Comparison of ENCODE assay signal across 3 cellular contexts in the genomic region with DNA sequence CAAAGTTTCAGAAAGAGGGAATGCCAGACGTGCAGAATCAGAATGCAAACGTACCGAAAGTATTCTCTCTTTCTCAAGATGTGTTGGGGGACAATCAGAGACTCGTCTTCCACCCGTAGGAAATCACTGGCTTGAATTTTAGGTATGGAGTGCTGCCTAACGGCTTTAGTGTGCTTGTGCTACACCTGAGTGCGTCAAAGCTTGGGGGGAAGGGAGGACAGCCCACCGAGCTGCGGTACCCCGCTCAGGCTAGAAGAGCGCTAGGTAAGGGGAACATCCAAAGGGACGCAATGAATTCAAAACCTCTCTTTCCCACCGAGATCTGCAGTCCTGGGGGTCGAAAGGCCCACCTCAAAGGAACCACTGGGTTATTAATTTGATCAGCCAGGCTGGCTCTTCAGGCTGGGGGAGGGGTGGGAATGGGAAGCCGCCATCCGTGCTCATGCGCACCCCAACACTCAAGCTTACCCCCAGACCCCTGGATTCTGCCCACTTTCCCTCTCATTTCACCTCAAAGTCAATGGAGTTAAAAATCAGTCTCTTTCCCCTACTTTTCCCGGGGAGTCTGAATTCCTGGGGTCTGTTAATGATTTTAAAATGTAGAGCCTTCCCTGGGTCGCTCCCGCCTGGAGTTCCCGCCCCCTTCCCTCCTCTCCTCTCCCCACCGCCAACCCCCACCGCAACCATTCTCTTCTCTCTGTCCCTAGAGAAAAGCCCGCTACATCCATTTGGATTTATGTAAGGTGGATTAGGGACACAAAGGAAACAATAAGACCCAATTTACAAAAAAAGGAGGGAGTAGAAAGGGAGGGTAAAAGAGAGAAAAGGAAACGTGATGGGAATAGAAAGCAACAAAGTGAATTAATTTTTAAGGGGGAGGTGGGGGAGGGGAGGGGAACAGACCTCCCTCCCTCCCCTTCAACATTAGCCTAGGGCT.
TF ChIP-seq lines count a peak whose summit lies in the region.

No MANE protein-coding gene starts in this region.

TF ChIP-seq in HEK293, 187 proteins besides CTCF, POLR2A, EP300 and RAD21:
- TF ChIP-seq WT1 (tag by site-specific recombination; IDR thresholded peaks at IDR 0.05): peak; percentile 77; the same call in 1 of the 2 replicates
- TF ChIP-seq, protein P1, sequence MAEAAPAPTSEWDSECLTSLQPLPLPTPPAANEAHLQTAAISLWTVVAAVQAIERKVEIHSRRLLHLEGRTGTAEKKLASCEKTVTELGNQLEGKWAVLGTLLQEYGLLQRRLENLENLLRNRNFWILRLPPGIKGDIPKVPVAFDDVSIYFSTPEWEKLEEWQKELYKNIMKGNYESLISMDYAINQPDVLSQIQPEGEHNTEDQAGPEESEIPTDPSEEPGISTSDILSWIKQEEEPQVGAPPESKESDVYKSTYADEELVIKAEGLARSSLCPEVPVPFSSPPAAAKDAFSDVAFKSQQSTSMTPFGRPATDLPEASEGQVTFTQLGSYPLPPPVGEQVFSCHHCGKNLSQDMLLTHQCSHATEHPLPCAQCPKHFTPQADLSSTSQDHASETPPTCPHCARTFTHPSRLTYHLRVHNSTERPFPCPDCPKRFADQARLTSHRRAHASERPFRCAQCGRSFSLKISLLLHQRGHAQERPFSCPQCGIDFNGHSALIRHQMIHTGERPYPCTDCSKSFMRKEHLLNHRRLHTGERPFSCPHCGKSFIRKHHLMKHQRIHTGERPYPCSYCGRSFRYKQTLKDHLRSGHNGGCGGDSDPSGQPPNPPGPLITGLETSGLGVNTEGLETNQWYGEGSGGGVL (tag by site-specific recombination; IDR thresholded peaks at IDR 0.05): peak; percentile 43; the same call in 1 of the 2 replicates
- no peak for TF ChIP-seq ZNF423 (tag by site-specific recombination; IDR thresholded peaks at IDR 0.05)
- peak; percentile 60; the same call in 1 of the 2 replicates for TF ChIP-seq PRDM1 (tag by site-specific recombination; IDR thresholded peaks at IDR 0.05)
TF ChIP-seq in HEK293: peak in this region for 3.

TF ChIP-seq in H1, 55 proteins besides CTCF, POLR2A, EP300 and RAD21 (continues in another document):
- TF ChIP-seq POLR2AphosphoS5 (IDR thresholded peaks at IDR 0.05; ENCODE audit: low read depth, low read length) (no peak), RNF2 (IDR thresholded peaks at IDR 0.05; ENCODE audit: borderline replicate concordance, low read depth, low read length, missing control alignments, poor library complexity, severe bottlenecking) (no peak), SP1 (IDR thresholded peaks at IDR 0.05; ENCODE audit: low read depth, low read length) (no peak), HDAC6 (IDR thresholded peaks at IDR 0.05; ENCODE audit: low read depth, low read length) (no peak), MAFK (IDR thresholded peaks at IDR 0.05; ENCODE audit: low read depth, low read length) (no peak), SRF (IDR thresholded peaks at IDR 0.05; ENCODE audit: low read depth, low read length) (no peak), NANOG (IDR thresholded peaks at IDR 0.05; ENCODE audit: insufficient read depth, low read depth, low read length, poor library complexity, severe bottlenecking) (no peak), CEBPB (IDR thresholded peaks at IDR 0.05; ENCODE audit: low read depth, low read length) (no peak), KDM4A (IDR thresholded peaks at IDR 0.05; ENCODE audit: low read depth, low read length, severe bottlenecking) (peak; percentile 56), SUZ12 (IDR thresholded peaks at IDR 0.05; ENCODE audit: low read length) (no peak), SAP30 (IDR thresholded peaks at IDR 0.05; ENCODE audit: insufficient read depth, insufficient replicate concordance, low read length) (no peak), NRF1 (IDR thresholded peaks at IDR 0.05; ENCODE audit: low read depth, low read length) (0 out of 2 replicates have a peak, but pooled peaks have one; percentile 17), KDM1A (IDR thresholded peaks at IDR 0.05; ENCODE audit: borderline replicate concordance, low read length) (no peak; the same call in 1 of the 2 replicates), CHD2 (IDR thresholded peaks at IDR 0.05; ENCODE audit: low read length) (no peak), GABPA (IDR thresholded peaks at IDR 0.05; ENCODE audit: borderline replicate concordance, insufficient read depth, low read length) (no peak), TCF12 (IDR thresholded peaks at IDR 0.05; ENCODE audit: low read depth, low read length) (no peak), JUN (IDR thresholded peaks at IDR 0.05; ENCODE audit: low read depth, low read length) (no peak), YY1 (IDR thresholded peaks at IDR 0.05; ENCODE audit: low read depth, low read length) (no peak), TAF1 (IDR thresholded peaks at IDR 0.05; ENCODE audit: low read depth, low read length) (no peak), BACH1 (IDR thresholded peaks at IDR 0.05; ENCODE audit: low read length) (no peak), GTF2F1 (IDR thresholded peaks at IDR 0.05; ENCODE audit: borderline replicate concordance, low read depth, low read length) (no peak), TBP (IDR thresholded peaks at IDR 0.05; ENCODE audit: low read depth, low read length) (no peak), CHD1 (IDR thresholded peaks at IDR 0.05; ENCODE audit: low read depth, low read length) (no peak), ATF3 (IDR thresholded peaks at IDR 0.05; ENCODE audit: insufficient read depth, low read depth, low read length) (no peak), POU5F1 (IDR thresholded peaks at IDR 0.05; ENCODE audit: low read depth, low read length) (no peak), JUND (IDR thresholded peaks at IDR 0.05; ENCODE audit: low read length) (no peak), EZH2 (IDR thresholded peaks at IDR 0.05; ENCODE audit: low read depth, low read length, severe bottlenecking) (no peak), RFX5 (IDR thresholded peaks at IDR 0.05; ENCODE audit: borderline replicate concordance, low read depth, low read length) (no peak), EGR1 (IDR thresholded peaks at IDR 0.05; ENCODE audit: borderline replicate concordance, low read depth, low read length) (no peak), SIX5 (IDR thresholded peaks at IDR 0.05; ENCODE audit: low read depth, low read length) (no peak), BRCA1 (IDR thresholded peaks at IDR 0.05; ENCODE audit: low read depth, low read length) (no peak), TAF7 (optimal IDR thresholded peaks at IDR 0.05; ENCODE audit: borderline replicate concordance, low read depth, low read length) (no peak), ZNF274 (IDR thresholded peaks at IDR 0.05; ENCODE audit: borderline replicate concordance, extremely low read depth, low read length) (no peak), CBX8 (IDR thresholded peaks at IDR 0.05; ENCODE audit: borderline replicate concordance, low read depth, low read length) (no peak), CTBP2 (IDR thresholded peaks at IDR 0.05; ENCODE audit: borderline replicate concordance, insufficient read depth, insufficient read length, low read length) (peak; percentile 45), CBX5 (IDR thresholded peaks at IDR 0.05; ENCODE audit: low read depth, low read length) (no peak), SIN3A (conservative IDR thresholded peaks at IDR 0.05 in 1 of 2, IDR thresholded peaks at IDR 0.05 in 1 of 2; ENCODE audit: low read depth in 1 of 2, low read length in 2 of 2) (no peak)
- TF ChIP-seq, protein P2, sequence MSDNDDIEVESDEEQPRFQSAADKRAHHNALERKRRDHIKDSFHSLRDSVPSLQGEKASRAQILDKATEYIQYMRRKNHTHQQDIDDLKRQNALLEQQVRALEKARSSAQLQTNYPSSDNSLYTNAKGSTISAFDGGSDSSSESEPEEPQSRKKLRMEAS (IDR thresholded peaks at IDR 0.05): peak; percentile 36
- TF ChIP-seq, protein P3, sequence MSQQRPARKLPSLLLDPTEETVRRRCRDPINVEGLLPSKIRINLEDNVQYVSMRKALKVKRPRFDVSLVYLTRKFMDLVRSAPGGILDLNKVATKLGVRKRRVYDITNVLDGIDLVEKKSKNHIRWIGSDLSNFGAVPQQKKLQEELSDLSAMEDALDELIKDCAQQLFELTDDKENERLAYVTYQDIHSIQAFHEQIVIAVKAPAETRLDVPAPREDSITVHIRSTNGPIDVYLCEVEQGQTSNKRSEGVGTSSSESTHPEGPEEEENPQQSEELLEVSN (IDR thresholded peaks at IDR 0.05): 0 out of 2 replicates have a peak, but pooled peaks have one; percentile 2

TF ChIP-seq in neural cell, 6 proteins besides CTCF, POLR2A, EP300 and RAD21:
- no peak for TF ChIP-seq EZH2 (IDR thresholded peaks at IDR 0.05; ENCODE audit: borderline replicate concordance, insufficient read depth, low read length, poor library complexity, severe bottlenecking)
- TF ChIP-seq, protein P4, sequence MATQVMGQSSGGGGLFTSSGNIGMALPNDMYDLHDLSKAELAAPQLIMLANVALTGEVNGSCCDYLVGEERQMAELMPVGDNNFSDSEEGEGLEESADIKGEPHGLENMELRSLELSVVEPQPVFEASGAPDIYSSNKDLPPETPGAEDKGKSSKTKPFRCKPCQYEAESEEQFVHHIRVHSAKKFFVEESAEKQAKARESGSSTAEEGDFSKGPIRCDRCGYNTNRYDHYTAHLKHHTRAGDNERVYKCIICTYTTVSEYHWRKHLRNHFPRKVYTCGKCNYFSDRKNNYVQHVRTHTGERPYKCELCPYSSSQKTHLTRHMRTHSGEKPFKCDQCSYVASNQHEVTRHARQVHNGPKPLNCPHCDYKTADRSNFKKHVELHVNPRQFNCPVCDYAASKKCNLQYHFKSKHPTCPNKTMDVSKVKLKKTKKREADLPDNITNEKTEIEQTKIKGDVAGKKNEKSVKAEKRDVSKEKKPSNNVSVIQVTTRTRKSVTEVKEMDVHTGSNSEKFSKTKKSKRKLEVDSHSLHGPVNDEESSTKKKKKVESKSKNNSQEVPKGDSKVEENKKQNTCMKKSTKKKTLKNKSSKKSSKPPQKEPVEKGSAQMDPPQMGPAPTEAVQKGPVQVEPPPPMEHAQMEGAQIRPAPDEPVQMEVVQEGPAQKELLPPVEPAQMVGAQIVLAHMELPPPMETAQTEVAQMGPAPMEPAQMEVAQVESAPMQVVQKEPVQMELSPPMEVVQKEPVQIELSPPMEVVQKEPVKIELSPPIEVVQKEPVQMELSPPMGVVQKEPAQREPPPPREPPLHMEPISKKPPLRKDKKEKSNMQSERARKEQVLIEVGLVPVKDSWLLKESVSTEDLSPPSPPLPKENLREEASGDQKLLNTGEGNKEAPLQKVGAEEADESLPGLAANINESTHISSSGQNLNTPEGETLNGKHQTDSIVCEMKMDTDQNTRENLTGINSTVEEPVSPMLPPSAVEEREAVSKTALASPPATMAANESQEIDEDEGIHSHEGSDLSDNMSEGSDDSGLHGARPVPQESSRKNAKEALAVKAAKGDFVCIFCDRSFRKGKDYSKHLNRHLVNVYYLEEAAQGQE (IDR thresholded peaks at IDR 0.05; ENCODE audit: borderline replicate concordance): peak; percentile 7
- TF ChIP-seq POLR2AphosphoS5 (IDR thresholded peaks at IDR 0.05): peak; percentile 12
- peak; percentile 69 for TF ChIP-seq SMC3 (conservative IDR thresholded peaks at IDR 0.05; ENCODE audit: poor library complexity)
- TF ChIP-seq TAF1 (IDR thresholded peaks at IDR 0.05; ENCODE audit: low read depth): no peak
- peak; percentile 14 for TF ChIP-seq MXI1 (conservative IDR thresholded peaks at IDR 0.05; ENCODE audit: poor library complexity, severe bottlenecking)
